Comparison of ENCODE assay signal across 8 cellular contexts in the genomic region with DNA sequence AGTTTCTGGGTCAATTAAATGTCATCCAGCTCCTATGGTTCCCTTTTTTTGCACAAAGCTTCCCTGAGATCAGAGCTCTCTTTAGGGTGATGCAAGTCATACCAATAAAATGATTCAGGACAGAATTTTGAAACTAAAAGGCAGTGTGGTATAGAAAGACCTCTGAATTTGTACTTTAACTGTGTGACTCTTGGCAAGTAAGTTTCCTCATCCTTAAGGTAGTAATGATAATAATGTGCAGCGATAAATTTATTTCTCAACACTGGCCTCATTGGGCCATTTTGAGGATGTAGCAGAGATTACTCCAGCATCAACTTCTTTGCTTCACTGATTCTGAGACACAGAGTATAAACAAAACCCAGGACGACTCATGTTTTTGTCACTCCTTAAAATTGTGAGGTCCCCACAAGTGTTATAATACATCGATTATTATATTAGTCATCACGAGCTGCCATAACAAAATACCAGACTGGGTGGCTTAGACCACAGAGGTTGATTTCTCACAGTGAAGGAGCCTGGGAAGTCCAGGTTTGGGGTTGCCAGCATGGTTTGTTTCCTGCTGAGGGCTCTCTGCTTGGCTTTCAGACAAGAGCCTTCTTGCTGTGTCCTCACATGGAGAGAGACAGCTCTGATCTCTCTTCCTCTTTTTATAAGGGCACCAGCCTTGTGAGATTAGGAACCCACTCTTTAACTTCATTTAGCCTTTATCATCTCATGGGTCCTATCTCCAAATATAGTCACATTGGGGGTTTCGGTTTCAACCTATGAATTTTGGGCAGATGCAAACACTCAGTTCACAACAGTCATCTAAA.
DNase-seq lines count a peak whose midpoint lies in the region; ATAC-seq and TF ChIP-seq lines count a peak whose summit lies in the region.

No MANE protein-coding gene starts in this region.

- H3K36me3 Mint-ChIP-seq in activated CD8-positive, alpha-beta memory T cell treated with anti-CD3 and anti-CD28 coated beads, Interleukin-2, amount 10 ng/mL, durations not matched to agents 7 days and 5 days: no peaks in the 10 kb centered on the region
- H3K36me3 Mint-ChIP-seq in type B pancreatic cell: peaks cover 6% of the 10 kb centered on the region
- H3K36me3 Mint-ChIP-seq in activated T-helper 1 cell treated with anti-CD3 and anti-CD28 coated beads, Interleukin-12 subunit alpha, Interleukin-12 subunit beta, Interleukin-2, Interleukin-4 antibody, amounts not matched to agents 30 ng/mL and 10 ng/mL and 1 ng/mL, durations not matched to agents 14 hours and 24 hours and 36 hours (ENCODE audit: low read depth): no peaks in the 10 kb centered on the region

- DNase-seq in GM12864 (ENCODE audit: low read depth) (peak; percentile 91), HS-5 (ENCODE audit: low read depth) (peak; percentile 65), type B pancreatic cell (ENCODE audit: extremely low spot score, unreplicated experiment) (no peak), epidermal melanocyte (ENCODE audit: insufficient read length, low spot score) (no peak)
- no peak for DNase-seq in activated CD8-positive, alpha-beta memory T cell treated with anti-CD3 and anti-CD28 coated beads, Interleukin-2, amount 10 ng/mL, durations not matched to agents 7 days and 5 days
- DNase-seq in activated T-helper 1 cell treated with anti-CD3 and anti-CD28 coated beads, Interleukin-12 subunit alpha, Interleukin-12 subunit beta, Interleukin-2, Interleukin-4 antibody, amounts not matched to agents 30 ng/mL and 10 ng/mL and 1 ng/mL, durations not matched to agents 14 hours and 24 hours and 36 hours (ENCODE audit: low spot score): no peak

- no peak overlapping the region for H3K4me3 ChIP-seq in GM12864 (ENCODE audit: low read depth, low read length)

- H3K27ac Mint-ChIP-seq in activated CD8-positive, alpha-beta memory T cell treated with anti-CD3 and anti-CD28 coated beads, Interleukin-2, amount 10 ng/mL, durations not matched to agents 7 days and 5 days: no peak overlapping the region
- H3K27ac Mint-ChIP-seq in type B pancreatic cell: no peak overlapping the region
- no peak overlapping the region for H3K27ac Mint-ChIP-seq in activated T-helper 1 cell treated with anti-CD3 and anti-CD28 coated beads, Interleukin-12 subunit alpha, Interleukin-12 subunit beta, Interleukin-2, Interleukin-4 antibody, amounts not matched to agents 30 ng/mL and 10 ng/mL and 1 ng/mL, durations not matched to agents 14 hours and 24 hours and 36 hours

- TF ChIP-seq CTCF in GM12864 (IDR thresholded peaks at IDR 0.05; ENCODE audit: low read depth, low read length, missing control alignments) (no peak), type B pancreatic cell (conservative IDR thresholded peaks at IDR 0.05) (no peak)

- H3K4me3 Mint-ChIP-seq in activated CD8-positive, alpha-beta memory T cell treated with anti-CD3 and anti-CD28 coated beads, Interleukin-2, amount 10 ng/mL, durations not matched to agents 7 days and 5 days: no peak overlapping the region
- no peak overlapping the region for H3K4me3 Mint-ChIP-seq in type B pancreatic cell
- no peak overlapping the region for H3K4me3 Mint-ChIP-seq in activated T-helper 1 cell treated with anti-CD3 and anti-CD28 coated beads, Interleukin-12 subunit alpha, Interleukin-12 subunit beta, Interleukin-2, Interleukin-4 antibody, amounts not matched to agents 30 ng/mL and 10 ng/mL and 1 ng/mL, durations not matched to agents 14 hours and 24 hours and 36 hours

- intact Hi-C loops in activated T-helper 1 cell treated with anti-CD3 and anti-CD28 coated beads, Interleukin-12 subunit alpha, Interleukin-12 subunit beta, Interleukin-2, Interleukin-4 antibody, amounts not matched to agents 30 ng/mL and 10 ng/mL and 1 ng/mL, durations not matched to agents 14 hours and 24 hours and 36 hours (cut with micrococcal nuclease): no loop called here

- no peaks in the 10 kb centered on the region for H3K9me3 Mint-ChIP-seq in activated CD8-positive, alpha-beta memory T cell treated with anti-CD3 and anti-CD28 coated beads, Interleukin-2, amount 10 ng/mL, durations not matched to agents 7 days and 5 days (ENCODE audit: low read depth)
- peaks cover 8% of the 10 kb centered on the region for H3K9me3 Mint-ChIP-seq in type B pancreatic cell
- H3K9me3 Mint-ChIP-seq in activated T-helper 1 cell treated with anti-CD3 and anti-CD28 coated beads, Interleukin-12 subunit alpha, Interleukin-12 subunit beta, Interleukin-2, Interleukin-4 antibody, amounts not matched to agents 30 ng/mL and 10 ng/mL and 1 ng/mL, durations not matched to agents 14 hours and 24 hours and 36 hours: no peaks in the 10 kb centered on the region

- no peaks in the 10 kb centered on the region for H3K27me3 Mint-ChIP-seq in activated CD8-positive, alpha-beta memory T cell treated with anti-CD3 and anti-CD28 coated beads, Interleukin-2, amount 10 ng/mL, durations not matched to agents 7 days and 5 days
- peaks cover 7% of the 10 kb centered on the region for H3K27me3 Mint-ChIP-seq in type B pancreatic cell
- no peaks in the 10 kb centered on the region for H3K27me3 Mint-ChIP-seq in activated T-helper 1 cell treated with anti-CD3 and anti-CD28 coated beads, Interleukin-12 subunit alpha, Interleukin-12 subunit beta, Interleukin-2, Interleukin-4 antibody, amounts not matched to agents 30 ng/mL and 10 ng/mL and 1 ng/mL, durations not matched to agents 14 hours and 24 hours and 36 hours (ENCODE audit: insufficient read depth)

- peak; percentile 95 for ATAC-seq in GM21529 (IDR thresholded peaks at IDR 0.05; ENCODE audit: unreplicated experiment)
- peak; percentile 48 for ATAC-seq in esophagus mucosa
- ATAC-seq in activated CD8-positive, alpha-beta memory T cell treated with anti-CD3 and anti-CD28 coated beads, Interleukin-2, amount 10 ng/mL, durations not matched to agents 7 days and 5 days: no peak

- H3K4me1 Mint-ChIP-seq in activated CD8-positive, alpha-beta memory T cell treated with anti-CD3 and anti-CD28 coated beads, Interleukin-2, amount 10 ng/mL, durations not matched to agents 7 days and 5 days: no peaks in the 10 kb centered on the region
- peaks cover 24% of the 10 kb centered on the region for H3K4me1 Mint-ChIP-seq in type B pancreatic cell (ENCODE audit: unreplicated experiment)
- no peaks in the 10 kb centered on the region for H3K4me1 Mint-ChIP-seq in activated T-helper 1 cell treated with anti-CD3 and anti-CD28 coated beads, Interleukin-12 subunit alpha, Interleukin-12 subunit beta, Interleukin-2, Interleukin-4 antibody, amounts not matched to agents 30 ng/mL and 10 ng/mL and 1 ng/mL, durations not matched to agents 14 hours and 24 hours and 36 hours (ENCODE audit: low read depth)

- CTCF ChIA-PET in activated CD8-positive, alpha-beta memory T cell treated with anti-CD3 and anti-CD28 coated beads, Interleukin-2, amount 10 ng/mL, durations not matched to agents 7 days and 5 days (lab: Charles Lee): no interaction called here

Comparison
In these comparisons a context has a peak if more than half of its experiments do, and no peak if none do; other contexts are left out.
1. DNase-seq: peak in GM12864 (single experiment) and HS-5 (single experiment); none in activated CD8-positive, alpha-beta memory T cell treated with anti-CD3 and anti-CD28 coated beads, Interleukin-2, amount 10 ng/mL, durations not matched to agents 7 days and 5 days (single experiment), type B pancreatic cell (single experiment), activated T-helper 1 cell treated with anti-CD3 and anti-CD28 coated beads, Interleukin-12 subunit alpha, Interleukin-12 subunit beta, Interleukin-2, Interleukin-4 antibody, amounts not matched to agents 30 ng/mL and 10 ng/mL and 1 ng/mL, durations not matched to agents 14 hours and 24 hours and 36 hours (single experiment) and epidermal melanocyte (single experiment).